Comparison of ENCODE assay signal across 12 cellular contexts in the genomic region with DNA sequence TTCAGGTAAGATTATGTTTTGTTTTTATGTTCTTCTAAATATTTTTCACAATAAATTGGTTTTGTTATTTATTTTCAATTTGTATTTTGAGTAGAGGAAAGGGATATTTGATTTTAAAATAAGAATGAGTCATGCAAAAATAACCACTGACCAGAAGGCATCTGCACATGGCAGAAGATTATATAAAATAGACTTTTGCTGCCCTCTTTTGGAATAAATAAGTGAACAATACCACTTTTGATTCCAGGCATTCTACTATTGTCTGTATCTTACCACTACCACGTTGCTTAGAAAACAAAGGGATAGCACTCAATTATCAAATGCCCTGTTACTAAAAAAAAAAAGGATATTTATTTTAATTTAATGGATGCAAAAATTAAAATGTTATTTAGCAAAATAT.
DNase-seq lines count a peak whose midpoint lies in the region; ATAC-seq, FAIRE-seq and TF ChIP-seq lines count a peak whose summit lies in the region.
"Had no signal": no experiment of that assay in that cellular context is flagged by ENCODE, and none has a peak within 500 bp of the region (broad histone marks: within the 10 kb centered on the region; RNA-seq: fewer than 3 reads in every experiment).

No MANE protein-coding gene starts in this region.

- TF ChIP-seq CTCF in A549 (IDR thresholded peaks at IDR 0.05) (no peak; the same call in 2 of the 3 replicates), foreskin keratinocyte (conservative IDR thresholded peaks at IDR 0.05) (peak; percentile 40)

- no peak overlapping the region for H3K4me2 ChIP-seq in A549
- H3K4me2 ChIP-seq: BLaER1 had no signal

- H3K27ac ChIP-seq in A549 (no peak overlapping the region), foreskin keratinocyte (no peak overlapping the region)
- H3K27ac ChIP-seq: BLaER1, gastrocnemius medialis, stomach had no signal

- ATAC-seq in A549 (peak in 1 of 2 experiments; percentile 48; a peak in 1 of 6 replicates), foreskin keratinocyte (no peak), GM19035 (IDR thresholded peaks at IDR 0.05; ENCODE audit: unreplicated experiment) (no peak), GM21381 (IDR thresholded peaks at IDR 0.05; ENCODE audit: unreplicated experiment) (no peak)
- ATAC-seq in activated T-cell treated with anti-CD3 and anti-CD28 coated beads, Interleukin-2, amount 50 U/mL, for 72 hours (replicated peaks in 1 of 2) = no peak
- ATAC-seq: gastrocnemius medialis had no signal

- H3K9me3 ChIP-seq in A549 = no peaks in the 10 kb centered on the region
- H3K9me3 ChIP-seq: BLaER1, gastrocnemius medialis, stomach had no signal

- no peaks in the 10 kb centered on the region for H3K4me1 Mint-ChIP-seq in activated T-cell treated with anti-CD3 and anti-CD28 coated beads, Interleukin-2, amount 50 U/mL, for 72 hours (ENCODE audit: low read depth)

- peak in 1 of 2 experiments; percentile 17; a peak in 1 of 5 replicates for TF ChIP-seq RAD21 in A549 (conservative IDR thresholded peaks at IDR 0.05 in 1 of 2, IDR thresholded peaks at IDR 0.05 in 1 of 2)
- peak; percentile 38; the same call in 1 of the 2 replicates for TF ChIP-seq RAD21 in Ishikawa (IDR thresholded peaks at IDR 0.05; ENCODE audit: low read depth)

- H3K36me3 Mint-ChIP-seq in activated T-cell treated with anti-CD3 and anti-CD28 coated beads, Interleukin-2, amount 50 U/mL, for 72 hours (ENCODE audit: insufficient read depth in 2 of 2) = no peaks in the 10 kb centered on the region

- H3K27me3 ChIP-seq in foreskin keratinocyte = peaks cover 3% of the 10 kb centered on the region
- H3K27me3 ChIP-seq: BLaER1, gastrocnemius medialis, stomach had no signal

- H3K27me3 Mint-ChIP-seq in activated T-cell treated with anti-CD3 and anti-CD28 coated beads, Interleukin-2, amount 50 U/mL, for 72 hours (ENCODE audit: low read depth) = peaks cover 7% of the 10 kb centered on the region

- WGBS in A549 (ENCODE audit: missing lambda C conversion rate) = 0% methylated on average over 1 of the region's 1 CpG

- H3K4me3 Mint-ChIP-seq in activated T-cell treated with anti-CD3 and anti-CD28 coated beads, Interleukin-2, amount 50 U/mL, for 72 hours = no peak overlapping the region

- FAIRE-seq in A549 (lab: Jason Lieb, UNC) = no peak

- H3K27ac Mint-ChIP-seq in activated T-cell treated with anti-CD3 and anti-CD28 coated beads, Interleukin-2, amount 50 U/mL, for 72 hours = no peak overlapping the region

- no peak for TF ChIP-seq POLR2A in A549 (IDR thresholded peaks at IDR 0.05; ENCODE audit: low read length)

- POLR2A ChIA-PET in A549 (lab: Yijun Ruan, JAX) = no interaction called here

- H3K4me1 ChIP-seq in A549 (no peaks in the 10 kb centered on the region), foreskin keratinocyte (no peaks in the 10 kb centered on the region)
- H3K4me1 ChIP-seq: BLaER1, gastrocnemius medialis, stomach had no signal

- H3K9me3 Mint-ChIP-seq in activated T-cell treated with anti-CD3 and anti-CD28 coated beads, Interleukin-2, amount 50 U/mL, for 72 hours = no peaks in the 10 kb centered on the region

- CTCF ChIA-PET in A549 (lab: Yijun Ruan, JAX) = interaction anchor here (0.6 kb wide), 2 partner anchors 200 to 1177 kb away, joined by 3 to 4 read pairs; a partner anchor contains a TSS

- H3K4me3 ChIP-seq in A549 = no peak overlapping the region
- H3K4me3 ChIP-seq: BLaER1, gastrocnemius medialis, stomach had no signal

- DNase-seq in A549 (ENCODE audit: low read depth in 1 of 2, low spot score in 1 of 2) (no peak), NCI-H524 treated with DMSO at 0.1 percent for 48 hours (lab: John Stamatoyannopoulos, UW) (peak; percentile 24), foreskin keratinocyte (peak in 1 of 2 donors; percentile 13), anterior cingulate cortex (lab: John Stamatoyannopoulos, UW) (no peak)
- DNase-seq in activated T-cell treated with anti-CD3 and anti-CD28 coated beads, Interleukin-2, amount 50 U/mL, for 72 hours = no peak
- DNase-seq: activated naive CD4-positive, alpha-beta T cell treated with Interleukin-2 at 50 U/mL for 16 hours; gastrocnemius medialis; stomach had no signal

- TF ChIP-seq EP300 in A549 (IDR thresholded peaks at IDR 0.05) (no peak), Ishikawa (IDR thresholded peaks at IDR 0.05; ENCODE audit: borderline replicate concordance) (no peak)

TF ChIP-seq in A549, 52 proteins besides CTCF, POLR2A, EP300 and RAD21:
- TF ChIP-seq SMC3 (IDR thresholded peaks at IDR 0.05) = no peak
- no peak for TF ChIP-seq FOSL2 (IDR thresholded peaks at IDR 0.05)
- peak; percentile 58 for TF ChIP-seq FOSL2 (CRISPR knock-in tag; IDR thresholded peaks at IDR 0.05)

TF ChIP-seq in Ishikawa, 13 proteins besides CTCF, POLR2A, EP300 and RAD21:
- TF ChIP-seq, protein P1, sequence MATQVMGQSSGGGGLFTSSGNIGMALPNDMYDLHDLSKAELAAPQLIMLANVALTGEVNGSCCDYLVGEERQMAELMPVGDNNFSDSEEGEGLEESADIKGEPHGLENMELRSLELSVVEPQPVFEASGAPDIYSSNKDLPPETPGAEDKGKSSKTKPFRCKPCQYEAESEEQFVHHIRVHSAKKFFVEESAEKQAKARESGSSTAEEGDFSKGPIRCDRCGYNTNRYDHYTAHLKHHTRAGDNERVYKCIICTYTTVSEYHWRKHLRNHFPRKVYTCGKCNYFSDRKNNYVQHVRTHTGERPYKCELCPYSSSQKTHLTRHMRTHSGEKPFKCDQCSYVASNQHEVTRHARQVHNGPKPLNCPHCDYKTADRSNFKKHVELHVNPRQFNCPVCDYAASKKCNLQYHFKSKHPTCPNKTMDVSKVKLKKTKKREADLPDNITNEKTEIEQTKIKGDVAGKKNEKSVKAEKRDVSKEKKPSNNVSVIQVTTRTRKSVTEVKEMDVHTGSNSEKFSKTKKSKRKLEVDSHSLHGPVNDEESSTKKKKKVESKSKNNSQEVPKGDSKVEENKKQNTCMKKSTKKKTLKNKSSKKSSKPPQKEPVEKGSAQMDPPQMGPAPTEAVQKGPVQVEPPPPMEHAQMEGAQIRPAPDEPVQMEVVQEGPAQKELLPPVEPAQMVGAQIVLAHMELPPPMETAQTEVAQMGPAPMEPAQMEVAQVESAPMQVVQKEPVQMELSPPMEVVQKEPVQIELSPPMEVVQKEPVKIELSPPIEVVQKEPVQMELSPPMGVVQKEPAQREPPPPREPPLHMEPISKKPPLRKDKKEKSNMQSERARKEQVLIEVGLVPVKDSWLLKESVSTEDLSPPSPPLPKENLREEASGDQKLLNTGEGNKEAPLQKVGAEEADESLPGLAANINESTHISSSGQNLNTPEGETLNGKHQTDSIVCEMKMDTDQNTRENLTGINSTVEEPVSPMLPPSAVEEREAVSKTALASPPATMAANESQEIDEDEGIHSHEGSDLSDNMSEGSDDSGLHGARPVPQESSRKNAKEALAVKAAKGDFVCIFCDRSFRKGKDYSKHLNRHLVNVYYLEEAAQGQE (IDR thresholded peaks at IDR 0.05; ENCODE audit: low read depth) = no peak
- TF ChIP-seq TEAD4 (IDR thresholded peaks at IDR 0.05) (no peak), ZBTB7A (IDR thresholded peaks at IDR 0.05; ENCODE audit: low read depth) (no peak), TCF12 (IDR thresholded peaks at IDR 0.05; ENCODE audit: low read depth) (no peak)
